ENCODE assay signal across 14 cellular contexts in genomic region chr2:160397530-160397865, GRCh38.
DNase-seq lines count a peak whose midpoint lies in the region; ATAC-seq lines count a peak whose summit lies in the region.
"Had no signal": no experiment of that assay in that cellular context is flagged by ENCODE, and none has a peak within 500 bp of the region (broad histone marks: within the 10 kb centered on the region; RNA-seq: fewer than 3 reads in every experiment).

No MANE protein-coding gene starts in this region.

- no peak overlapping the region for H3K4ac ChIP-seq in mesenchymal stem cell (ENCODE audit: low read depth in 1 of 2, low read length in 2 of 2)

- CTCF ChIA-PET in CD8-positive, alpha-beta memory T cell (lab: Charles Lee): no interaction called here

- H3K27me3 ChIP-seq in BLaER1: no peaks in the 10 kb centered on the region
- H3K27me3 ChIP-seq in Karpas-422 (ENCODE audit: low read length): no peaks in the 10 kb centered on the region
- no peaks in the 10 kb centered on the region for H3K27me3 ChIP-seq in mesenchymal stem cell (ENCODE audit: control insufficient read depth in 1 of 2, insufficient read depth in 1 of 2, low read length in 2 of 2)
- no peaks in the 10 kb centered on the region for H3K27me3 ChIP-seq in CD8-positive, alpha-beta memory T cell (ENCODE audit: insufficient read depth, low read length, poor library complexity, severe bottlenecking)

- no peak overlapping the region for H3K27ac ChIP-seq in BLaER1
- H3K27ac ChIP-seq in Karpas-422 (ENCODE audit: low read length): no peak overlapping the region
- peak overlapping the region; percentile 59 for H3K27ac ChIP-seq in mesenchymal stem cell (ENCODE audit: low read length, poor library complexity, severe bottlenecking)
- no peak overlapping the region for H3K27ac ChIP-seq in CD8-positive, alpha-beta memory T cell (ENCODE audit: low read depth, low read length)

- H3K79me1 ChIP-seq in mesenchymal stem cell (replicated peaks; ENCODE audit: low read length, poor library complexity, severe bottlenecking): peaks cover 1% of the 10 kb centered on the region

- 0 out of 2 replicates have a peak, but pooled peaks cover 3% of the 10 kb centered on the region for H3K36me3 ChIP-seq in BLaER1
- no peaks in the 10 kb centered on the region for H3K36me3 ChIP-seq in Karpas-422 (ENCODE audit: insufficient read depth, low read length)
- peaks cover 3 to 21% of the 10 kb centered on the region in 2 experiments for H3K36me3 ChIP-seq in mesenchymal stem cell (ENCODE audit: control insufficient read depth in 1 of 2, insufficient read depth in 2 of 2, low read depth in 1 of 2, low read length in 2 of 2)
- no peaks in the 10 kb centered on the region for H3K36me3 ChIP-seq in CD8-positive, alpha-beta memory T cell (ENCODE audit: insufficient read depth, low read length)

- H3K9me3 ChIP-seq in BLaER1 (peaks cover 4% of the 10 kb centered on the region; the same call in 1 of the 2 replicates), Karpas-422 (ENCODE audit: low read length) (no peaks in the 10 kb centered on the region), mesenchymal stem cell (ENCODE audit: control insufficient read depth, low read length) (no peaks in the 10 kb centered on the region)
- no peaks in the 10 kb centered on the region for H3K9me3 ChIP-seq in CD8-positive, alpha-beta memory T cell (ENCODE audit: low read length)

- H4K8ac ChIP-seq in mesenchymal stem cell (ENCODE audit: low read length): no peak overlapping the region

- H3K36me3 Mint-ChIP-seq in CD8-positive, alpha-beta memory T cell: peaks cover 0 to 3% (median 0%) of the 10 kb centered on the region in 3 donors

- no peak overlapping the region for H2BK12ac ChIP-seq in mesenchymal stem cell (ENCODE audit: low read length in 2 of 2)

- H2AFZ ChIP-seq in Karpas-422 (ENCODE audit: low read length) (no peak overlapping the region), mesenchymal stem cell (ENCODE audit: low read depth, low read length) (no peak overlapping the region)

- H3K4me3 Mint-ChIP-seq in CD8-positive, alpha-beta memory T cell: no peak overlapping the region
- H3K4me3 Mint-ChIP-seq: T-helper 1 cell treated with Interleukin-12 subunit alpha and Interleukin-12 subunit beta and Interleukin-4 antibody, amounts not matched to agents 30 μg/mL and 1 μg/mL, for 36 hours; type B pancreatic cell had no signal

- H4K20me1 ChIP-seq in BLaER1: peaks cover 18% of the 10 kb centered on the region; the same call in 1 of the 2 replicates
- H4K20me1 ChIP-seq in Karpas-422 (ENCODE audit: insufficient read depth, low read depth, low read length): no peaks in the 10 kb centered on the region

- H3K4me1 Mint-ChIP-seq in CD8-positive, alpha-beta memory T cell: peaks cover 48 to 58% (median 51%) of the 10 kb centered on the region in 3 donors

- H4K91ac ChIP-seq in mesenchymal stem cell (ENCODE audit: low read length): no peak overlapping the region

- ATAC-seq in HG02610 (IDR thresholded peaks at IDR 0.05; ENCODE audit: unreplicated experiment): no peak

- H3K9ac ChIP-seq in BLaER1 (no peak overlapping the region), Karpas-422 (ENCODE audit: low read length) (no peak overlapping the region), mesenchymal stem cell (ENCODE audit: low read length) (peak overlapping the region; percentile 86)

- POLR2A ChIA-PET in CD8-positive, alpha-beta memory T cell (lab: Charles Lee): no interaction called here

- H3K4me2 ChIP-seq in BLaER1 (0 out of 2 replicates have a peak overlapping the region, but pooled peaks have one; percentile 1), Karpas-422 (ENCODE audit: low read depth, low read length, poor library complexity, severe bottlenecking) (no peak overlapping the region), mesenchymal stem cell (ENCODE audit: low read length, poor library complexity, severe bottlenecking) (no peak overlapping the region)

- DNase-seq in Karpas-422 (peak; percentile 33), dedifferentiated amniotic fluid mesenchymal stem cell (ENCODE audit: extremely low spot score) (peak; percentile 53), mesenchymal stem cell (no peak), NCI-H2196 (lab: John Stamatoyannopoulos, UW; ENCODE audit: unreplicated experiment) (no peak)
- DNase-seq in stimulated activated CD4-positive, alpha-beta T cell treated with anti-CD3 and anti-CD28 coated beads, Interleukin-4, amount 100 ng/mL, for 1 hour: no peak
- DNase-seq in CD8-positive, alpha-beta memory T cell: no peak
- DNase-seq: activated naive CD8-positive, alpha-beta T cell treated with anti-CD3 and anti-CD28 coated beads, Interleukin-2, amount 10 ng/mL, durations not matched to agents 7 days and 5 days; C1 segment of cervical spinal cord; effector CD4-positive, alpha-beta T cell; NCI-H1694 treated with DMSO at 0.1 percent for 48 hours had no signal

- H2BK15ac ChIP-seq in mesenchymal stem cell (ENCODE audit: low read depth, poor library complexity, severe bottlenecking): no peak overlapping the region

- no peak overlapping the region for H3K27ac Mint-ChIP-seq in CD8-positive, alpha-beta memory T cell
- H3K27ac Mint-ChIP-seq: activated naive CD8-positive, alpha-beta T cell treated with anti-CD3 and anti-CD28 coated beads, Interleukin-2, amount 10 ng/mL, durations not matched to agents 7 days and 5 days; T-helper 1 cell treated with Interleukin-12 subunit alpha and Interleukin-12 subunit beta and Interleukin-4 antibody, amounts not matched to agents 30 μg/mL and 1 μg/mL, for 36 hours; type B pancreatic cell had no signal

- H2BK5ac ChIP-seq in mesenchymal stem cell (ENCODE audit: low read depth, low read length, poor library complexity, severe bottlenecking): no peak overlapping the region

- H3K27me3 Mint-ChIP-seq in CD8-positive, alpha-beta memory T cell: no peaks in the 10 kb centered on the region
- H3K27me3 Mint-ChIP-seq: activated naive CD8-positive, alpha-beta T cell treated with anti-CD3 and anti-CD28 coated beads, Interleukin-2, amount 10 ng/mL, durations not matched to agents 7 days and 5 days; type B pancreatic cell had no signal

- no peak overlapping the region for H3K23ac ChIP-seq in mesenchymal stem cell (ENCODE audit: low read length in 2 of 2)

- H3K9me2 ChIP-seq in Karpas-422 (replicated peaks; ENCODE audit: insufficient read depth, low read length): no peaks in the 10 kb centered on the region

- no peak overlapping the region for H3K4me3 ChIP-seq in BLaER1
- no peak overlapping the region for H3K4me3 ChIP-seq in Karpas-422 (ENCODE audit: low read length)
- peak overlapping the region in 1 of 2 experiments; percentile 64 for H3K4me3 ChIP-seq in mesenchymal stem cell (ENCODE audit: insufficient read depth in 1 of 2, low read depth in 1 of 2, low read length in 2 of 2)
- H3K4me3 ChIP-seq in CD8-positive, alpha-beta memory T cell (ENCODE audit: low read length): no peak overlapping the region

- H3K18ac ChIP-seq in mesenchymal stem cell (ENCODE audit: low read depth in 1 of 2, low read length in 2 of 2): no peak overlapping the region

- 2% methylated on average over 2 of the region's 2 CpGs for WGBS in mesenchymal stem cell

- no peaks in the 10 kb centered on the region for H3K9me3 Mint-ChIP-seq in CD8-positive, alpha-beta memory T cell
- H3K9me3 Mint-ChIP-seq: activated naive CD8-positive, alpha-beta T cell treated with anti-CD3 and anti-CD28 coated beads, Interleukin-2, amount 10 ng/mL, durations not matched to agents 7 days and 5 days; T-helper 1 cell treated with Interleukin-12 subunit alpha and Interleukin-12 subunit beta and Interleukin-4 antibody, amounts not matched to agents 30 μg/mL and 1 μg/mL, for 36 hours; type B pancreatic cell had no signal

- no peak overlapping the region for H3K14ac ChIP-seq in mesenchymal stem cell (ENCODE audit: low read length in 2 of 2)

- no peaks in the 10 kb centered on the region for H3K79me2 ChIP-seq in Karpas-422 (ENCODE audit: low read length)

- no peak overlapping the region for H2AK5ac ChIP-seq in mesenchymal stem cell (ENCODE audit: low read length, severe bottlenecking)

- H2BK120ac ChIP-seq in mesenchymal stem cell (ENCODE audit: low read depth, low read length): peak overlapping the region; percentile 49

- peaks cover 71% of the 10 kb centered on the region for H3K4me1 ChIP-seq in BLaER1
- peaks cover 13% of the 10 kb centered on the region for H3K4me1 ChIP-seq in Karpas-422 (ENCODE audit: low read length)
- peaks cover 4% of the 10 kb centered on the region for H3K4me1 ChIP-seq in mesenchymal stem cell (ENCODE audit: control insufficient read depth, insufficient read depth, low read depth, low read length)
- peaks cover 86% of the 10 kb centered on the region for H3K4me1 ChIP-seq in CD8-positive, alpha-beta memory T cell (ENCODE audit: insufficient read depth, low read length)

Comparison
In these comparisons a context has a peak if more than half of its experiments do, and no peak if none do; other contexts are left out.
1. DNase-seq: peak in Karpas-422 (single experiment) and dedifferentiated amniotic fluid mesenchymal stem cell (single experiment); none in mesenchymal stem cell (single experiment), stimulated activated CD4-positive, alpha-beta T cell treated with anti-CD3 and anti-CD28 coated beads, Interleukin-4, amount 100 ng/mL, for 1 hour (single experiment), NCI-H2196 (single experiment) and CD8-positive, alpha-beta memory T cell (0 of 5).